ENCODE assay signal across 8 cellular contexts in genomic region chr16:4936181-4936990, GRCh38. TPM values are rescaled to one million over a fixed set of nuclear protein-coding genes. Genes with fewer than 3 reads are reported as not detected.
DNase-seq lines count a peak whose midpoint lies in the region; ATAC-seq and TF ChIP-seq lines count a peak whose summit lies in the region.

No MANE protein-coding gene starts in this region.

- H3K4me3 ChIP-seq in duodenal mucosa (ENCODE audit: low read depth in 1 of 2, low read length in 2 of 2), result peak overlapping the region; percentile 75 to 78
- H3K4me3 ChIP-seq in mucosa of descending colon, result peak overlapping the region; percentile 29

- peak; percentile 3 for TF ChIP-seq CTCF in GM10266 (IDR thresholded peaks at IDR 0.05; ENCODE audit: control insufficient read depth, insufficient read depth, low read depth, missing control alignments)
- TF ChIP-seq CTCF in mucosa of descending colon (IDR thresholded peaks at IDR 0.05), result peak; percentile 26

- intact Hi-C loops in mucosa of descending colon (cut with DNase I, micrococcal nuclease), result no loop called here

- peak overlapping the region; percentile 42 for H3K27ac ChIP-seq in duodenal mucosa (ENCODE audit: low read depth, low read length)

- H3K9ac ChIP-seq in duodenal mucosa (ENCODE audit: low read depth in 1 of 2, low read length in 2 of 2), result peak overlapping the region; percentile 51 to 68

- H3K9me3 ChIP-seq in duodenal mucosa (ENCODE audit: control insufficient read depth in 1 of 2, low read length in 2 of 2), result no peaks in the 10 kb centered on the region
- H3K9me3 ChIP-seq in mucosa of descending colon, result no peaks in the 10 kb centered on the region

- no peaks in the 10 kb centered on the region for H3K27me3 ChIP-seq in duodenal mucosa (ENCODE audit: control insufficient read depth in 1 of 2, insufficient read depth in 2 of 2, low read length in 2 of 2)

- no peaks in the 10 kb centered on the region for H3K36me3 ChIP-seq in duodenal mucosa (ENCODE audit: control insufficient read depth in 1 of 2, insufficient read depth in 2 of 2, low read length in 2 of 2)
- H3K36me3 ChIP-seq in mucosa of descending colon (ENCODE audit: low read depth), result no peaks in the 10 kb centered on the region

- DNase-seq in GM10266 (ENCODE audit: extremely low spot score), result peak; percentile 47
- DNase-seq in NCI-H2171 treated with DMSO at 0.1 percent for 48 hours (lab: John Stamatoyannopoulos, UW), result peak; percentile 50
- peak; percentile 47 to 71 (median 68) for DNase-seq in mucosa of descending colon
- no peak for DNase-seq in NCI-H2107 treated with DMSO at 0.1 percent for 48 hours (lab: John Stamatoyannopoulos, UW; ENCODE audit: unreplicated experiment)
- DNase-seq in NCI-H1694 (lab: John Stamatoyannopoulos, UW), result no peak

- H3K4me1 ChIP-seq in duodenal mucosa (ENCODE audit: control insufficient read depth in 1 of 2, insufficient read depth in 2 of 2, low read length in 2 of 2) (peaks cover 18 to 26% of the 10 kb centered on the region in 2 donors), mucosa of descending colon (ENCODE audit: low read depth) (peaks cover 11% of the 10 kb centered on the region)

- ATAC-seq in mucosa of descending colon, result peak; percentile 49
- no peak for ATAC-seq in HG02870 (IDR thresholded peaks at IDR 0.05; ENCODE audit: unreplicated experiment)
- no peak for ATAC-seq in GM18502 (IDR thresholded peaks at IDR 0.05; ENCODE audit: poor library complexity, unreplicated experiment)

RNA-seq across cellular contexts. Expression of gene PPL, which starts 0.6 kb away (rescaled TPM):
- 10 to 100 TPM; 10.8 to 22.1 (median 13.9) TPM for total RNA-seq in mucosa of descending colon

RNA-seq across cellular contexts. Expression of gene SEC14L5, which starts 21.7 kb away (rescaled TPM):
- 1 to 10 TPM; 1.3 to 1.6 (median 1.4) TPM for total RNA-seq in mucosa of descending colon

Comparison
In these comparisons a context has a peak if more than half of its experiments do, and no peak if none do; other contexts are left out.
1. DNase-seq: peak in GM10266 (single experiment), NCI-H2171 treated with DMSO at 0.1 percent for 48 hours (single experiment) and mucosa of descending colon (3 of 3); none in NCI-H2107 treated with DMSO at 0.1 percent for 48 hours (single experiment) and NCI-H1694 (single experiment).